ENCODE assay signal across 20 cellular contexts in genomic region chr12:70359458-70360197, GRCh38. TPM values are rescaled to one million over a fixed set of nuclear protein-coding genes. Genes with fewer than 3 reads are reported as not detected.
DNase-seq lines count a peak whose midpoint lies in the region; ATAC-seq, FAIRE-seq and TF ChIP-seq lines count a peak whose summit lies in the region.
"Had no signal": no experiment of that assay in that cellular context is flagged by ENCODE, and none has a peak within 500 bp of the region (broad histone marks: within the 10 kb centered on the region; RNA-seq: fewer than 3 reads in every experiment).

No MANE protein-coding gene starts in this region.

- no peak overlapping the region; the same call in 1 of the 2 replicates for H3K18ac ChIP-seq in H1 (ENCODE audit: extremely low read depth, low read length)

- TF ChIP-seq CTCF in HepG2 (CRISPR knock-in tag; IDR thresholded peaks at IDR 0.05), result no peak
- no peak for TF ChIP-seq CTCF in right lobe of liver (IDR thresholded peaks at IDR 0.05)
- no peak for TF ChIP-seq CTCF in H1 (IDR thresholded peaks at IDR 0.05; ENCODE audit: control extremely low read depth in 1 of 3, insufficient read depth in 1 of 3, low read depth in 1 of 3, low read length in 3 of 3)

- no peak overlapping the region for H4K91ac ChIP-seq in H1 (replicated peaks; ENCODE audit: insufficient read length, low read length)

- H2AFZ ChIP-seq in HepG2 (ENCODE audit: low read length), result no peak overlapping the region
- H2AFZ ChIP-seq in Karpas-422 (ENCODE audit: low read length), result no peak overlapping the region
- no peak overlapping the region for H2AFZ ChIP-seq in H1 (ENCODE audit: low read length)

- TF ChIP-seq POLR2A in HepG2 (IDR thresholded peaks at IDR 0.05; ENCODE audit: insufficient read depth in 1 of 2, low read depth in 2 of 2, low read length in 2 of 2), result no peak
- no peak for TF ChIP-seq POLR2A in right lobe of liver (IDR thresholded peaks at IDR 0.05)
- no peak for TF ChIP-seq POLR2A in H1 (IDR thresholded peaks at IDR 0.05; ENCODE audit: control extremely low read depth in 1 of 2, low read depth in 2 of 2, low read length in 2 of 2)

- H3K27ac ChIP-seq in HepG2 (ENCODE audit: extremely low read length, insufficient read depth, low read length) (no peak overlapping the region), right lobe of liver (no peak overlapping the region), Karpas-422 (ENCODE audit: low read length) (peak overlapping the region; percentile 92), H1 (ENCODE audit: low read depth, low read length) (no peak overlapping the region)
- H3K27ac ChIP-seq: KMS-11 had no signal

- CTCF ChIA-PET in HepG2 (lab: Yijun Ruan, JAX; ENCODE audit: low intra/inter-chr PET ratio, low total read pairs) (no interaction called here), H1 (lab: Charles Lee; ENCODE audit: partially characterized antibody) (interaction anchor here (0.6 kb wide), 2 partner anchors 65 to 480 kb away, joined by 3 read pairs; no protein-coding TSS in a partner anchor)

- H3K23ac ChIP-seq in H1 (ENCODE audit: insufficient read length), result no peak overlapping the region

- no peak overlapping the region for H2AK5ac ChIP-seq in H1 (ENCODE audit: low read depth, low read length)

- H2BK12ac ChIP-seq in H1 (ENCODE audit: low read depth, low read length), result no peak overlapping the region

- no peak overlapping the region for H3K4ac ChIP-seq in H1 (replicated peaks; ENCODE audit: insufficient read length, low read depth, low read length)

- H2BK20ac ChIP-seq in H1 (ENCODE audit: low read length), result no peak overlapping the region

- intact Hi-C loops in HepG2 (cut with micrococcal nuclease; ENCODE audit: unreplicated experiment), result loop anchor here (10.0 kb wide), 1 partner anchor 115 kb away; the partner anchor contains the start of gene CNOT2
- intact Hi-C loops in right lobe of liver (cut with DNase I), result no loop called here

- H3K27me3 ChIP-seq in HepG2 (ENCODE audit: control insufficient read depth in 1 of 2, insufficient read depth in 2 of 2, low read length in 2 of 2) (peaks cover 0 to 3% of the 10 kb centered on the region in 2 experiments; a peak in 1 of 5 replicates), right lobe of liver (peaks cover 0 to 6% of the 10 kb centered on the region in 2 donors), Karpas-422 (ENCODE audit: low read length) (no peaks in the 10 kb centered on the region), H1 (replicated peaks in 1 of 4; ENCODE audit: control insufficient read depth in 3 of 4, extremely low read depth in 1 of 4, insufficient read depth in 3 of 4, low read length in 3 of 4) (no peaks in the 10 kb centered on the region)

- no TSS peak for BruUV-seq in HepG2 (replicated peaks; lab: Mats Ljungman, UMichigan)

- H3K14ac ChIP-seq in H1 (ENCODE audit: insufficient read length), result no peak overlapping the region

- H3K9me2 ChIP-seq in Karpas-422 (replicated peaks; ENCODE audit: insufficient read depth, low read length), result no peaks in the 10 kb centered on the region

- H3K79me2 ChIP-seq in HepG2 (ENCODE audit: insufficient read depth, low read length), result no peaks in the 10 kb centered on the region
- peaks cover 3% of the 10 kb centered on the region for H3K79me2 ChIP-seq in Karpas-422 (ENCODE audit: low read length)
- no peaks in the 10 kb centered on the region for H3K79me2 ChIP-seq in H1 (ENCODE audit: control insufficient read depth in 1 of 2, insufficient read depth in 2 of 2, low read length in 2 of 2)

- H3K23me2 ChIP-seq in H1 (ENCODE audit: low read depth, low read length), result no peaks in the 10 kb centered on the region

- POLR2A ChIA-PET in HepG2 (lab: Yijun Ruan, JAX), result no interaction called here
- POLR2A ChIA-PET in H1 (lab: Charles Lee; ENCODE audit: partially characterized antibody), result no interaction called here

- H3K56ac ChIP-seq in H1 (replicated peaks; ENCODE audit: insufficient read length, low read depth, low read length), result no peak overlapping the region

- no peak for DNase-seq in HepG2 (ENCODE audit: low spot score)
- DNase-seq in right lobe of liver, result no peak
- no peak for DNase-seq in Karpas-422
- DNase-seq in H1 (ENCODE audit: low read depth in 1 of 2, low spot score in 2 of 2), result no peak
- no peak for DNase-seq in NCI-H1694 (lab: John Stamatoyannopoulos, UW)
- DNase-seq in NCI-H82 treated with DMSO at 0.1 percent for 48 hours (lab: John Stamatoyannopoulos, UW; ENCODE audit: unreplicated experiment), result no peak
- no peak for DNase-seq in T-helper 9 cell
- DNase-seq in NCI-H2107 (lab: John Stamatoyannopoulos, UW), result no peak
- DNase-seq: BE2C; CD4-positive, CD25-positive, alpha-beta regulatory T cell; H9; NCI-H1105; NCI-H146; NCI-H2029 treated with DMSO at 0.1 percent for 48 hours; NCI-H446 treated with DMSO at 0.1 percent for 48 hours; NCI-H526 treated with DMSO at 0.1 percent for 48 hours; NK-92 treated with Interleukin-12 subunit alpha and Interleukin-12 subunit beta, amount 100 ng/mL, for 24 hours; T-cell had no signal

- H3K4me2 ChIP-seq in HepG2 (ENCODE audit: low read depth, low read length) (no peak overlapping the region), Karpas-422 (ENCODE audit: low read depth, low read length, poor library complexity, severe bottlenecking) (peak overlapping the region; percentile 98), H1 (ENCODE audit: insufficient read depth in 1 of 2, low read depth in 2 of 2, low read length in 2 of 2) (no peak overlapping the region)
- H3K4me2 ChIP-seq: KMS-11 had no signal

- H3K4me3 ChIP-seq in HepG2 (replicated peaks in 1 of 3; ENCODE audit: insufficient read depth in 1 of 3, low read depth in 2 of 3, low read length in 3 of 3) (no peak overlapping the region), right lobe of liver (no peak overlapping the region), Karpas-422 (ENCODE audit: low read length) (no peak overlapping the region), H1 (ENCODE audit: extremely low read depth in 1 of 4, insufficient read depth in 2 of 4, low read depth in 3 of 4, low read length in 4 of 4) (no peak overlapping the region)

- no peak for TF ChIP-seq RAD21 in HepG2 (CRISPR knock-in tag; IDR thresholded peaks at IDR 0.05)
- no peak for TF ChIP-seq RAD21 in H1 (IDR thresholded peaks at IDR 0.05 in 1 of 2, conservative IDR thresholded peaks at IDR 0.05 in 1 of 2; ENCODE audit: low read depth in 2 of 2, low read length in 2 of 2)

- H4K8ac ChIP-seq in H1 (ENCODE audit: extremely low read depth, insufficient read depth, low read length), result no peak overlapping the region

- no peak overlapping the region for H2BK120ac ChIP-seq in H1 (replicated peaks; ENCODE audit: low read depth, low read length)

- ATAC-seq in HepG2, result no peak
- no peak for ATAC-seq in right lobe of liver
- ATAC-seq: Panc1, T-cell had no signal

- H3K9me3 ChIP-seq in HepG2 (ENCODE audit: low read length), result no peaks in the 10 kb centered on the region
- H3K9me3 ChIP-seq in right lobe of liver, result no peaks in the 10 kb centered on the region
- H3K9me3 ChIP-seq in Karpas-422 (ENCODE audit: low read length), result no peaks in the 10 kb centered on the region
- no peaks in the 10 kb centered on the region for H3K9me3 ChIP-seq in H1 (ENCODE audit: insufficient read depth in 2 of 2, low read depth in 1 of 2, low read length in 1 of 2)
- H3K9me3 ChIP-seq: BE2C had no signal

- in situ Hi-C loops in HepG2 (cut with HindIII; ENCODE audit: extremely low pct_ligation_motif_present, low pct_unique_long_range_greater_than_20kb), result loop anchor here (25.0 kb wide), 1 partner anchor 472 kb away; no protein-coding TSS in a partner anchor

- FAIRE-seq in HepG2 (lab: Jason Lieb, UNC) (no peak), H1 (lab: Jason Lieb, UNC) (peak; percentile 19)

- H3K9ac ChIP-seq in HepG2 (ENCODE audit: insufficient read depth, low read depth, low read length) (no peak overlapping the region), Karpas-422 (ENCODE audit: low read length) (no peak overlapping the region), H1 (replicated peaks in 1 of 4; ENCODE audit: extremely low read depth in 1 of 4, low read depth in 3 of 4, low read length in 3 of 4) (no peak overlapping the region)
- H3K9ac ChIP-seq: KMS-11 had no signal

- H3K4me1 ChIP-seq in HepG2 (ENCODE audit: insufficient read depth, low read length) (no peaks in the 10 kb centered on the region), right lobe of liver (no peaks in the 10 kb centered on the region), Karpas-422 (ENCODE audit: low read length) (peaks cover 96% of the 10 kb centered on the region), H1 (replicated peaks in 1 of 4; ENCODE audit: control insufficient read depth in 3 of 4, insufficient read depth in 4 of 4, low read length in 3 of 4) (peaks cover 0 to 3% (median 0%) of the 10 kb centered on the region in 4 experiments; a peak in 1 of 7 replicates)

- TF ChIP-seq EP300 in HepG2 (IDR thresholded peaks at IDR 0.05; ENCODE audit: low read depth in 2 of 2, low read length in 2 of 2) (no peak), HepG2 (CRISPR knock-in tag; IDR thresholded peaks at IDR 0.05; ENCODE audit: borderline replicate concordance) (no peak), H1 (IDR thresholded peaks at IDR 0.05; ENCODE audit: borderline replicate concordance in 1 of 2, low read depth in 2 of 2, low read length in 2 of 2) (no peak)

- no peaks in the 10 kb centered on the region for H4K20me1 ChIP-seq in HepG2 (ENCODE audit: insufficient read depth, low read length)
- no peaks in the 10 kb centered on the region for H4K20me1 ChIP-seq in Karpas-422 (ENCODE audit: insufficient read depth, low read depth, low read length)
- no peaks in the 10 kb centered on the region for H4K20me1 ChIP-seq in H1 (replicated peaks in 1 of 2; ENCODE audit: control insufficient read depth in 1 of 2, insufficient read depth in 2 of 2, low read length in 2 of 2)

- no peaks in the 10 kb centered on the region for H3K79me1 ChIP-seq in H1 (ENCODE audit: low read depth, low read length)

- H2BK15ac ChIP-seq in H1 (ENCODE audit: low read length), result no peak overlapping the region

- H4K5ac ChIP-seq in H1 (ENCODE audit: insufficient read length, low read depth, low read length), result no peak overlapping the region

- no peak overlapping the region for H2BK5ac ChIP-seq in H1 (ENCODE audit: low read depth, low read length)

- H3K36me3 ChIP-seq in HepG2 (replicated peaks in 1 of 2; ENCODE audit: control insufficient read depth in 1 of 2, insufficient read depth in 2 of 2, low read length in 2 of 2) (no peaks in the 10 kb centered on the region), right lobe of liver (peaks cover 0 to under 1% (median 0%) of the 10 kb centered on the region in 4 donors), Karpas-422 (ENCODE audit: insufficient read depth, low read length) (peaks cover 30% of the 10 kb centered on the region; the same call in 1 of the 2 replicates), H1 (ENCODE audit: control insufficient read depth in 2 of 4, insufficient read depth in 4 of 4, low read length in 3 of 4) (peaks cover 0 to 4% (median 0%) of the 10 kb centered on the region in 4 experiments; a peak in 1 of 8 replicates)

- WGBS in HepG2 (ENCODE audit: low lambda C conversion rate), result 96% methylated on average over 1 of the region's 1 CpG
- 96% methylated on average over 1 of the region's 1 CpG for WGBS in right lobe of liver (ENCODE audit: insufficient coverage, low coverage, low lambda C conversion rate, missing lambda C conversion rate)
- 80% methylated on average over 1 of the region's 1 CpG; no CpG with 5 or more reads in 1 of the 2 experiments for WGBS in H1 (ENCODE audit: extremely low coverage in 1 of 2, insufficient coverage in 1 of 2, insufficient read length in 1 of 2, insufficient replicate concordance in 2 of 2, low coverage in 1 of 2, low lambda C conversion rate in 2 of 2, missing lambda C conversion rate in 1 of 2), 2 experiments

RNA-seq across cellular contexts. Expression of gene KCNMB4, which starts 6.5 kb away (rescaled TPM):
- total RNA-seq in HepG2 (2016; rRNA removed; fragmentation: Illumina TruSeq; extraction: Trizol) (0.84 and 1.7 TPM in 2 replicates), right lobe of liver (1 to 10 TPM in 1 of 6 experiments, under 1 TPM in 5; 0.25 to 1.3 (median 0.57) TPM)
- 0.71 and 0.97 TPM in 2 replicates for total RNA-seq in HepG2 (2016; cell fraction: cytosol; rRNA removed; fragmentation: Illumina TruSeq; extraction: Trizol; ENCODE audit: low read depth)
- total RNA-seq in HepG2 (2016; cell fraction: insoluble cytoplasmic fraction; rRNA removed; fragmentation: Illumina TruSeq; extraction: Trizol), result 0.68 and 0.89 TPM in 2 replicates
- total RNA-seq in HepG2 (2016; cell fraction: membrane; rRNA removed; fragmentation: Illumina TruSeq; extraction: Trizol), result 1.3 and 1.8 TPM in 2 replicates
- total RNA-seq in HepG2 (2016; cell fraction: nucleus; rRNA removed; fragmentation: Illumina TruSeq; extraction: Trizol), result 0.66 and 0.68 TPM in 2 replicates
- polyA plus RNA-seq in HepG2 (2011; rRNA removed) (0.67 and 1.1 TPM in 2 replicates), H1 (2011; rRNA removed) (10.0 and 10.9 TPM in 2 replicates)
- 0.95 and 1.1 TPM in 2 replicates for polyA plus RNA-seq in HepG2 (2011; cell fraction: cytosol; rRNA removed)
- polyA plus RNA-seq in HepG2 (2011; cell fraction: nucleus; rRNA removed), result 0.53 and 0.57 TPM in 2 replicates
- 0.35 and 0.38 TPM in 2 replicates for polyA plus RNA-seq in HepG2 (2012)
- 1.0 and 1.1 TPM in 2 replicates for polyA plus RNA-seq in HepG2 (2016; cell fraction: cytosol; fragmentation: Illumina TruSeq; extraction: Trizol; ENCODE audit: low read depth)
- 0.85 and 0.97 TPM in 2 replicates for polyA plus RNA-seq in HepG2 (2016; cell fraction: insoluble cytoplasmic fraction; fragmentation: Illumina TruSeq; extraction: Trizol; ENCODE audit: low read depth)
- polyA plus RNA-seq in HepG2 (2016; cell fraction: membrane; fragmentation: Illumina TruSeq; extraction: Trizol; ENCODE audit: low read depth), result 1.2 and 1.5 TPM in 2 replicates
- 0.88 and 0.93 TPM in 2 replicates for polyA plus RNA-seq in HepG2 (2016; cell fraction: nucleus; fragmentation: Illumina TruSeq; extraction: Trizol; ENCODE audit: insufficient read depth, low read depth)
- 1.6 and 2.8 TPM in 2 replicates for polyA minus RNA-seq in HepG2 (2011; rRNA and poly(A)+ RNA removed; ENCODE audit: low replicate concordance)
- polyA minus RNA-seq in HepG2 (2011; cell fraction: cytosol; rRNA and poly(A)+ RNA removed), result 0.44 and 0.59 TPM in 2 replicates
- polyA minus RNA-seq in HepG2 (2011; cell fraction: nucleus; rRNA and poly(A)+ RNA removed), result 0.77 and 1.2 TPM in 2 replicates
- 55.5 and 55.9 TPM in 2 replicates for total RNA-seq in Karpas-422 (2014; rRNA removed; shearing (Covaris generic); ENCODE audit: low replicate concordance)
- 12.7 and 16.0 TPM in 2 replicates for total RNA-seq in H1 (2021; fragmentation: NEBNext Ultra II Directional; extraction: Animal tissue kit (Norgen Biotek cat#: 25700))
- polyA plus RNA-seq in H1 (2011; cell fraction: cytosol; rRNA removed), result 11.1 TPM
- polyA plus RNA-seq in H1 (2011; cell fraction: nucleus; rRNA removed), result 7.1 TPM
- 8.4 to 10.0 TPM (median 9.3 TPM) in 4 replicates for polyA plus RNA-seq in H1 (2012, experiment 1 of 2)
- 5.1 TPM for polyA plus RNA-seq in H1 (2012, experiment 2 of 2)
- 15.0 TPM for polyA plus RNA-seq in H1 (2013, experiment 1 of 2)
- 15.6 TPM for polyA plus RNA-seq in H1 (2013, experiment 2 of 2)
- 11.4 and 11.8 TPM in 2 replicates for polyA minus RNA-seq in H1 (2011; rRNA and poly(A)+ RNA removed)
- 8.1 TPM for polyA minus RNA-seq in H1 (2011; cell fraction: cytosol; rRNA and poly(A)+ RNA removed)
- 9.3 TPM for polyA minus RNA-seq in H1 (2011; cell fraction: nucleus; rRNA and poly(A)+ RNA removed)

Comparison
In these comparisons a context has a peak if more than half of its experiments do, and no peak if none do; other contexts are left out.
1. Of the 41 proteins assayed by ChIP-seq in both HepG2 and H1: peak only in HepG2: none; only in H1: none; in both: MAFK; in neither: 40.